21 cellular contexts compared by ENCODE assay signal in genomic region chr12:51011960-51012359, GRCh38. TPM values are rescaled to one million over a fixed set of nuclear protein-coding genes. Genes with fewer than 3 reads are reported as not detected.
DNase-seq lines count a peak whose midpoint lies in the region; ATAC-seq and TF ChIP-seq lines count a peak whose summit lies in the region.
"Had no signal": no experiment of that assay in that cellular context is flagged by ENCODE, and none has a peak within 500 bp of the region (broad histone marks: within the 10 kb centered on the region; RNA-seq: fewer than 3 reads in every experiment).

No MANE protein-coding gene starts in this region.

- peaks cover 4% of the 10 kb centered on the region for H3K36me3 Mint-ChIP-seq in CD4-positive, CD25-positive, alpha-beta regulatory T cell
- peaks cover 16% of the 10 kb centered on the region for H3K36me3 Mint-ChIP-seq in nephron (ENCODE audit: low read depth)

- WGBS in ectodermal cell, 2 experiments = 31 to 32% methylated on average over 4 of the region's 4 CpGs

- no peaks in the 10 kb centered on the region for H3K9me3 ChIP-seq in CD4-positive, CD25-positive, alpha-beta regulatory T cell (ENCODE audit: control insufficient read depth in 2 of 2, low read length in 2 of 2)
- H3K9me3 ChIP-seq in ectodermal cell (ENCODE audit: control insufficient read depth, low read length) = no peaks in the 10 kb centered on the region
- H3K9me3 ChIP-seq: heart right ventricle had no signal

- H3K4me1 ChIP-seq in CD4-positive, CD25-positive, alpha-beta regulatory T cell (ENCODE audit: control insufficient read depth, insufficient read depth, low read length, poor library complexity, severe bottlenecking) = peaks cover 11% of the 10 kb centered on the region
- peaks cover 9% of the 10 kb centered on the region for H3K4me1 ChIP-seq in ectodermal cell (ENCODE audit: control insufficient read depth, insufficient read depth, low read length)

- no peak overlapping the region for H3K27ac ChIP-seq in CD4-positive, CD25-positive, alpha-beta regulatory T cell (ENCODE audit: insufficient read depth, low read length, poor library complexity, severe bottlenecking)
- H3K27ac ChIP-seq in ectodermal cell (ENCODE audit: insufficient read depth, low read depth, low read length, poor library complexity, severe bottlenecking) = peak overlapping the region; percentile 63
- H3K27ac ChIP-seq: epithelial cell of prostate, heart right ventricle had no signal

- peak overlapping the region in 2 of 3 donors; percentile 38 to 50 for H3K27ac Mint-ChIP-seq in CD4-positive, CD25-positive, alpha-beta regulatory T cell
- H3K27ac Mint-ChIP-seq in nephron = peak overlapping the region in 2 of 3 experiments; percentile 61 to 66

- no peaks in the 10 kb centered on the region for H3K27me3 Mint-ChIP-seq in CD4-positive, CD25-positive, alpha-beta regulatory T cell
- no peaks in the 10 kb centered on the region for H3K27me3 Mint-ChIP-seq in nephron (ENCODE audit: low read depth)
- H3K27me3 Mint-ChIP-seq: activated naive CD8-positive, alpha-beta T cell had no signal

- peaks cover 18 to 45% (median 36%) of the 10 kb centered on the region in 4 donors for H3K4me1 Mint-ChIP-seq in CD4-positive, CD25-positive, alpha-beta regulatory T cell
- peaks cover 28% of the 10 kb centered on the region for H3K4me1 Mint-ChIP-seq in nephron

- TF ChIP-seq CTCF in nephron (IDR thresholded peaks at IDR 0.05; ENCODE audit: unreplicated experiment in 3 of 3) = no peak

- no peak for DNase-seq in CD4-positive, CD25-positive, alpha-beta regulatory T cell
- DNase-seq in NCI-H446 treated with DMSO at 0.1 percent for 48 hours (lab: John Stamatoyannopoulos, UW) = peak; percentile 8
- no peak for DNase-seq in stimulated activated CD4-positive, alpha-beta T cell treated with anti-CD3 and anti-CD28 coated beads, Interleukin-2, amount 100 ng/mL, for 24 hours
- no peak for DNase-seq in globus pallidus (ENCODE audit: low spot score)
- no peak for DNase-seq in stimulated activated naive CD4-positive, alpha-beta T cell treated with Interleukin-2 at 50 U/mL for 16 hours (lab: John Stamatoyannopoulos, UW)
- DNase-seq in DMS114 treated with DMSO at 0.1 percent for 48 hours (lab: John Stamatoyannopoulos, UW; ENCODE audit: unreplicated experiment) = no peak
- DNase-seq: activated CD8-positive, alpha-beta memory T cell treated with anti-CD3 and anti-CD28 coated beads, Interleukin-2, amount 50 U/mL, for 48 hours; cerebellar nuclear complex; DMS53; heart right ventricle; NCI-H1105; NCI-H345; stimulated activated naive CD4-positive, alpha-beta T cell; SW 1271 had no signal

- no peak for ATAC-seq in CD4-positive, CD25-positive, alpha-beta regulatory T cell (ENCODE audit: low read depth in 2 of 2)
- ATAC-seq: sciatic nerve had no signal

- H3K4me3 Mint-ChIP-seq in CD4-positive, CD25-positive, alpha-beta regulatory T cell = no peak overlapping the region
- H3K4me3 Mint-ChIP-seq in nephron = no peak overlapping the region
- H3K4me3 Mint-ChIP-seq: activated naive CD8-positive, alpha-beta T cell had no signal

- peaks cover 0 to 2% (median 0%) of the 10 kb centered on the region in 7 donors for H3K9me3 Mint-ChIP-seq in CD4-positive, CD25-positive, alpha-beta regulatory T cell
- no peaks in the 10 kb centered on the region for H3K9me3 Mint-ChIP-seq in nephron

- no peaks in the 10 kb centered on the region for H3K27me3 ChIP-seq in CD4-positive, CD25-positive, alpha-beta regulatory T cell (ENCODE audit: control insufficient read depth, insufficient read depth, low read length)
- H3K27me3 ChIP-seq in ectodermal cell (ENCODE audit: control insufficient read depth, insufficient read depth, low read length, poor library complexity, severe bottlenecking) = no peaks in the 10 kb centered on the region
- H3K27me3 ChIP-seq: heart right ventricle had no signal

- peaks cover 7% of the 10 kb centered on the region for H3K36me3 ChIP-seq in CD4-positive, CD25-positive, alpha-beta regulatory T cell (ENCODE audit: control insufficient read depth, insufficient read depth, low read length)
- no peaks in the 10 kb centered on the region for H3K36me3 ChIP-seq in ectodermal cell (ENCODE audit: control insufficient read depth, insufficient read depth, low read length)

- H3K4me3 ChIP-seq in CD4-positive, CD25-positive, alpha-beta regulatory T cell (ENCODE audit: low read depth, low read length) = no peak overlapping the region
- no peak overlapping the region for H3K4me3 ChIP-seq in ectodermal cell (ENCODE audit: insufficient read depth, low read depth, low read length)
- H3K4me3 ChIP-seq: heart right ventricle had no signal

RNA-seq across cellular contexts. Expression of gene SLC11A2, which starts 14.2 kb away (rescaled TPM):
- 54.3 TPM for total RNA-seq in CD4-positive, CD25-positive, alpha-beta regulatory T cell
- polyA plus RNA-seq in CD4-positive, CD25-positive, alpha-beta regulatory T cell = 10 to 100 TPM in 3 of 4 donors, 1 to 10 TPM in 1; 7.2 to 18.0 (median 14.0) TPM
- polyA plus RNA-seq in ectodermal cell (2013, experiment 1 of 4) = 70.0 TPM
- polyA plus RNA-seq in ectodermal cell (2013, experiment 2 of 4) = 82.0 TPM
- polyA plus RNA-seq in ectodermal cell (2013, experiment 3 of 4) = 58.5 TPM
- 60.3 TPM for polyA plus RNA-seq in ectodermal cell (2013, experiment 4 of 4)

RNA-seq across cellular contexts. Expression of gene LETMD1, which starts 36.2 kb away (rescaled TPM):
- total RNA-seq in CD4-positive, CD25-positive, alpha-beta regulatory T cell = 55.9 TPM
- polyA plus RNA-seq in CD4-positive, CD25-positive, alpha-beta regulatory T cell = 10 to 100 TPM; 25.3 to 42.8 (median 35.9) TPM
- 58.8 TPM for polyA plus RNA-seq in ectodermal cell (2013, experiment 1 of 4)
- polyA plus RNA-seq in ectodermal cell (2013, experiment 2 of 4) = 65.0 TPM
- polyA plus RNA-seq in ectodermal cell (2013, experiment 3 of 4) = 46.4 TPM
- polyA plus RNA-seq in ectodermal cell (2013, experiment 4 of 4) = 58.0 TPM

RNA-seq across cellular contexts. Expression of gene HIGD1C, which starts 59.6 kb away (rescaled TPM):
- not detected for total RNA-seq in CD4-positive, CD25-positive, alpha-beta regulatory T cell
- not detected for polyA plus RNA-seq in CD4-positive, CD25-positive, alpha-beta regulatory T cell
- polyA plus RNA-seq in ectodermal cell (2013, experiment 1 of 4) = not detected
- not detected for polyA plus RNA-seq in ectodermal cell (2013, experiment 2 of 4)
- not detected for polyA plus RNA-seq in ectodermal cell (2013, experiment 3 of 4)
- polyA plus RNA-seq in ectodermal cell (2013, experiment 4 of 4) = not detected
- total RNA-seq: H4, heart right ventricle, OCI-LY7, sciatic nerve had no signal
- polyA plus RNA-seq: heart right ventricle had no signal
